In genomic region chr11:44348721-44349120, GRCh38 we compare ENCODE assay signal across 30 cellular contexts. TPM values are rescaled to one million over a fixed set of nuclear protein-coding genes. Genes with fewer than 3 reads are reported as not detected.
"Had no signal": no experiment of that assay in that cellular context is flagged by ENCODE, and none has a peak within 500 bp of the region (broad histone marks: within the 10 kb centered on the region; RNA-seq: fewer than 3 reads in every experiment).

No MANE protein-coding gene starts in this region.

- H3K27ac Mint-ChIP-seq: naive thymus-derived CD8-positive, alpha-beta T cell; natural killer cell treated with Interleukin-12 subunit alpha and Interleukin-12 subunit beta and Interleukin-15 and Interleukin-18, amount 100 ng/mL, for 72 hours; nephron progenitor cell; progenitor cell of endocrine pancreas; stimulated activated effector memory CD8-positive, alpha-beta T cell treated with anti-CD3 and anti-CD28 coated beads, Interleukin-12 subunit alpha, Interleukin-12 subunit beta, amount 100 ng/mL, for 72 hours; stimulated activated naive B cell treated with anti-CD40 and anti-IgM and Interleukin-4, amounts not matched to agents 10 μg/mL and 1 μg/mL and 100 μg/mL, for 72 hours; stimulated activated naive CD8-positive, alpha-beta T cell treated with anti-CD3 and anti-CD28 coated beads, Interleukin-15, Interleukin-2, amounts not matched to agents 100 ng/mL and 50 ng/mL, for 24 hours had no signal

- H3K27me3 ChIP-seq: pancreas, right lobe of liver, thyroid gland, tibial nerve, upper lobe of left lung, vagina had no signal

- DNase-seq: naive thymus-derived CD8-positive, alpha-beta T cell; nephron progenitor cell; pancreas; psoas muscle; right cardiac atrium; right lobe of liver; sigmoid colon; small intestine; stimulated activated CD4-positive, alpha-beta T cell treated with anti-CD3 and anti-CD28 coated beads, Interleukin-15, amount 100 ng/mL, for 24 hours; stimulated activated CD4-positive, alpha-beta T cell treated with anti-CD3 and anti-CD28 coated beads, Interleukin-2, amount 100 ng/mL, for 24 hours; stimulated activated CD4-positive, alpha-beta T cell treated with anti-CD3 and anti-CD28 coated beads, Interleukin-2, amount 100 ng/mL, for 48 hours; stimulated activated CD4-positive, alpha-beta T cell treated with anti-CD3 and anti-CD28 coated beads, Interleukin-4, amount 100 ng/mL, for 24 hours; stimulated activated naive B cell treated with anti-CD40 and anti-IgM and Interleukin-4, amounts not matched to agents 10 μg/mL and 1 μg/mL and 100 μg/mL, for 72 hours; stimulated activated naive CD4-positive, alpha-beta T cell treated with Interleukin-2 at 50 U/mL for 16 hours; stomach; thyroid gland; trophoblast cell; upper lobe of left lung had no signal

- H3K9me3 ChIP-seq: neutrophil, pancreas, psoas muscle, right lobe of liver, sigmoid colon, stomach, thoracic aorta, thyroid gland, tibial nerve, upper lobe of left lung, vagina had no signal

- H3K36me3 Mint-ChIP-seq: naive thymus-derived CD8-positive, alpha-beta T cell; natural killer cell treated with Interleukin-12 subunit alpha and Interleukin-12 subunit beta and Interleukin-15 and Interleukin-18, amount 100 ng/mL, for 72 hours; stimulated activated effector memory CD8-positive, alpha-beta T cell treated with anti-CD3 and anti-CD28 coated beads, Interleukin-12 subunit alpha, Interleukin-12 subunit beta, amount 100 ng/mL, for 72 hours had no signal

- H3K4me1 ChIP-seq: pancreas, psoas muscle, right lobe of liver, sigmoid colon, stomach, thyroid gland, tibial nerve, upper lobe of left lung, vagina had no signal

- H3K27ac ChIP-seq: neutrophil, pancreas, psoas muscle, right lobe of liver, sigmoid colon, stomach, thoracic aorta, thyroid gland, tibial nerve, upper lobe of left lung, vagina had no signal

- H3K4me3 ChIP-seq: pancreas, psoas muscle, right lobe of liver, sigmoid colon, stomach, thoracic aorta, thyroid gland, tibial nerve, upper lobe of left lung, vagina had no signal

- H3K36me3 ChIP-seq: neutrophil, pancreas, right lobe of liver, sigmoid colon, stomach, thoracic aorta, thyroid gland, tibial nerve, upper lobe of left lung, vagina had no signal

- H3K4me1 Mint-ChIP-seq: stimulated activated effector memory CD8-positive, alpha-beta T cell treated with anti-CD3 and anti-CD28 coated beads, Interleukin-12 subunit alpha, Interleukin-12 subunit beta, amount 100 ng/mL, for 72 hours had no signal

- H3K9me3 Mint-ChIP-seq: naive thymus-derived CD8-positive, alpha-beta T cell; natural killer cell treated with Interleukin-12 subunit alpha and Interleukin-12 subunit beta and Interleukin-15 and Interleukin-18, amount 100 ng/mL, for 72 hours; nephron progenitor cell; neural crest cell; stimulated activated effector memory CD8-positive, alpha-beta T cell treated with anti-CD3 and anti-CD28 coated beads, Interleukin-12 subunit alpha, Interleukin-12 subunit beta, amount 100 ng/mL, for 72 hours; stimulated activated naive B cell treated with anti-CD40 and anti-IgM and Interleukin-4, amounts not matched to agents 10 μg/mL and 1 μg/mL and 100 μg/mL, for 72 hours; stimulated activated naive CD8-positive, alpha-beta T cell treated with anti-CD3 and anti-CD28 coated beads, Interleukin-15, Interleukin-2, amounts not matched to agents 100 ng/mL and 50 ng/mL, for 24 hours had no signal

- H3K4me3 Mint-ChIP-seq: naive thymus-derived CD8-positive, alpha-beta T cell; natural killer cell treated with Interleukin-12 subunit alpha and Interleukin-12 subunit beta and Interleukin-15 and Interleukin-18, amount 100 ng/mL, for 72 hours; nephron progenitor cell; neural crest cell; stimulated activated effector memory CD8-positive, alpha-beta T cell treated with anti-CD3 and anti-CD28 coated beads, Interleukin-12 subunit alpha, Interleukin-12 subunit beta, amount 100 ng/mL, for 72 hours; stimulated activated naive B cell treated with anti-CD40 and anti-IgM and Interleukin-4, amounts not matched to agents 10 μg/mL and 1 μg/mL and 100 μg/mL, for 72 hours; stimulated activated naive CD8-positive, alpha-beta T cell treated with anti-CD3 and anti-CD28 coated beads, Interleukin-15, Interleukin-2, amounts not matched to agents 100 ng/mL and 50 ng/mL, for 24 hours had no signal

RNA-seq across cellular contexts. Expression of gene ALX4, which starts 38.8 kb away (rescaled TPM):
- total RNA-seq: naive thymus-derived CD8-positive, alpha-beta T cell; natural killer cell treated with Interleukin-12 subunit alpha and Interleukin-12 subunit beta and Interleukin-15 and Interleukin-18, amount 100 ng/mL, for 72 hours; osteocyte; progenitor cell of endocrine pancreas; renal cortical epithelial cell; right cardiac atrium; right lobe of liver; sigmoid colon; stomach; thoracic aorta; upper lobe of left lung; ureter; vagina had no signal
